Comparison of ENCODE assay signal across 8 cellular contexts in genomic region chr15:48358229-48358641, GRCh38. TPM values are rescaled to one million over a fixed set of nuclear protein-coding genes. Genes with fewer than 3 reads are reported as not detected.
DNase-seq lines count a peak whose midpoint lies in the region; ATAC-seq and TF ChIP-seq lines count a peak whose summit lies in the region.

No MANE protein-coding gene starts in this region.

- H3K4me3 Mint-ChIP-seq in activated CD4-positive, alpha-beta T cell treated with anti-CD3 and anti-CD28 coated beads for 36 hours, result no peak overlapping the region

- no peaks in the 10 kb centered on the region for H3K9me3 ChIP-seq in colonic mucosa

- POLR2A ChIA-PET in activated CD4-positive, alpha-beta T cell treated with anti-CD3 and anti-CD28 coated beads for 36 hours (lab: Charles Lee), result no interaction called here

- no peaks in the 10 kb centered on the region for H3K27me3 ChIP-seq in colonic mucosa

- CTCF ChIA-PET in activated CD4-positive, alpha-beta T cell treated with anti-CD3 and anti-CD28 coated beads for 36 hours (lab: Charles Lee), result interaction anchor here (0.6 to 1.7 kb wide), 3 partner anchors 23 to 787 kb away, joined by 3 to 4 read pairs (median 3); no protein-coding TSS in a partner anchor

- H3K9me3 Mint-ChIP-seq in activated CD4-positive, alpha-beta T cell treated with anti-CD3 and anti-CD28 coated beads for 36 hours (ENCODE audit: low read depth), result no peaks in the 10 kb centered on the region

- H3K27ac Mint-ChIP-seq in activated CD4-positive, alpha-beta T cell treated with anti-CD3 and anti-CD28 coated beads for 36 hours, result no peak overlapping the region

- no peaks in the 10 kb centered on the region for H3K36me3 Mint-ChIP-seq in activated CD4-positive, alpha-beta T cell treated with anti-CD3 and anti-CD28 coated beads for 36 hours (ENCODE audit: low read depth)

- TF ChIP-seq CTCF in colonic mucosa (IDR thresholded peaks at IDR 0.05), result peak; percentile 30

- intact Hi-C loops in colonic mucosa (cut with DNase I), result loop anchor here (10.0 kb wide), 1 partner anchor 1163 kb away; no protein-coding TSS in a partner anchor
- intact Hi-C loops in activated CD4-positive, alpha-beta T cell treated with anti-CD3 and anti-CD28 coated beads for 36 hours (cut with DNase I, micrococcal nuclease), result loop anchor here in 1 of 2 experiments (2.0 to 10.0 kb wide), 4 partner anchors 503 to 1787 kb away; partner anchors contain the start of genes FGF7 and SEMA6D

- DNase-seq in NCI-H2107 treated with DMSO at 0.1 percent for 48 hours (lab: John Stamatoyannopoulos, UW; ENCODE audit: unreplicated experiment) (peak; percentile 34), NCI-H2107 (lab: John Stamatoyannopoulos, UW) (no peak), NCI-H2227 (lab: John Stamatoyannopoulos, UW; ENCODE audit: unreplicated experiment) (peak; percentile 27), colonic mucosa (no peak), midbrain (lab: John Stamatoyannopoulos, UW) (peak; percentile 28), activated gamma-delta T cell (lab: John Stamatoyannopoulos, UW) (no peak)
- DNase-seq in activated naive CD4-positive, alpha-beta T cell treated with anti-CD3 and anti-CD28 coated beads, Interleukin-2, amount 50 U/mL, for 16 hours, result no peak
- DNase-seq in activated CD4-positive, alpha-beta T cell treated with anti-CD3 and anti-CD28 coated beads for 36 hours, result no peak

- no peaks in the 10 kb centered on the region for H3K4me1 ChIP-seq in colonic mucosa

- no peak overlapping the region for H3K9ac ChIP-seq in colonic mucosa (ENCODE audit: low read depth in 2 of 2, low read length in 2 of 2)

- H3K36me3 ChIP-seq in colonic mucosa, result no peaks in the 10 kb centered on the region

- no peak overlapping the region for H3K27ac ChIP-seq in colonic mucosa

- no peak overlapping the region for H3K4me3 ChIP-seq in colonic mucosa

- no peak for ATAC-seq in activated CD4-positive, alpha-beta T cell treated with anti-CD3 and anti-CD28 coated beads for 36 hours

- peaks cover 7% of the 10 kb centered on the region for H3K4me1 Mint-ChIP-seq in activated CD4-positive, alpha-beta T cell treated with anti-CD3 and anti-CD28 coated beads for 36 hours

- no peaks in the 10 kb centered on the region for H3K27me3 Mint-ChIP-seq in activated CD4-positive, alpha-beta T cell treated with anti-CD3 and anti-CD28 coated beads for 36 hours

RNA-seq across cellular contexts. Expression of gene DUT, which starts 27.0 kb away (rescaled TPM):
- total RNA-seq in colonic mucosa, result 100 to 1,000 TPM in 1 of 2 donors, 10 to 100 TPM in 1; 69.2 to 153 TPM
- total RNA-seq in activated CD4-positive, alpha-beta T cell treated with anti-CD3 and anti-CD28 coated beads for 36 hours, result 100 to 1,000 TPM; 371 to 500 TPM

Comparison
In these comparisons a context has a peak if more than half of its experiments do, and no peak if none do; other contexts are left out.
1. DNase-seq: peak in NCI-H2107 treated with DMSO at 0.1 percent for 48 hours (single experiment), NCI-H2227 (single experiment) and midbrain (single experiment); none in NCI-H2107 (single experiment), colonic mucosa (single experiment), activated gamma-delta T cell (single experiment), activated naive CD4-positive, alpha-beta T cell treated with anti-CD3 and anti-CD28 coated beads, Interleukin-2, amount 50 U/mL, for 16 hours (single experiment) and activated CD4-positive, alpha-beta T cell treated with anti-CD3 and anti-CD28 coated beads for 36 hours (single experiment).